In genomic region chr5:147439253-147439652, GRCh38 we compare ENCODE assay signal across 20 cellular contexts.
DNase-seq lines count a peak whose midpoint lies in the region; ATAC-seq, FAIRE-seq and TF ChIP-seq lines count a peak whose summit lies in the region.
"Had no signal": no experiment of that assay in that cellular context is flagged by ENCODE, and none has a peak within 500 bp of the region (broad histone marks: within the 10 kb centered on the region; RNA-seq: fewer than 3 reads in every experiment).

No MANE protein-coding gene starts in this region.

- H3K4me1 ChIP-seq in astrocyte (ENCODE audit: insufficient read depth, low read length): peaks cover 22% of the 10 kb centered on the region
- H3K4me1 ChIP-seq: Peyer's patch had no signal

- no peak overlapping the region for H3K27ac ChIP-seq in astrocyte (ENCODE audit: low read depth, low read length)
- H3K27ac ChIP-seq: gastrocnemius medialis, Peyer's patch had no signal

- no peak for TF ChIP-seq CTCF in astrocyte (IDR thresholded peaks at IDR 0.05; ENCODE audit: insufficient read depth, low read depth, low read length)

- peaks cover 57% of the 10 kb centered on the region for H3K4me1 Mint-ChIP-seq in astrocyte (ENCODE audit: low read depth, unreplicated experiment)
- H3K4me1 Mint-ChIP-seq in stimulated activated effector memory CD8-positive, alpha-beta T cell treated with anti-CD3 and anti-CD28 coated beads, Interleukin-12 subunit alpha, Interleukin-12 subunit beta, amount 100 ng/mL, for 72 hours: no peaks in the 10 kb centered on the region

- FAIRE-seq in astrocyte (lab: Jason Lieb, UNC): no peak

- H3K27ac Mint-ChIP-seq in astrocyte (ENCODE audit: unreplicated experiment): peak overlapping the region; percentile 80
- H3K27ac Mint-ChIP-seq in stimulated activated effector memory CD8-positive, alpha-beta T cell treated with anti-CD3 and anti-CD28 coated beads, Interleukin-12 subunit alpha, Interleukin-12 subunit beta, amount 100 ng/mL, for 72 hours: no peak overlapping the region
- H3K27ac Mint-ChIP-seq: effector memory CD8-positive, alpha-beta T cell; T-helper 1 cell treated with Interleukin-12 subunit alpha and Interleukin-12 subunit beta and Interleukin-4 antibody, amounts not matched to agents 30 μg/mL and 1 μg/mL, for 36 hours had no signal

- H2AFZ ChIP-seq in astrocyte (ENCODE audit: low read depth, low read length): no peak overlapping the region

- peak; percentile 53 for ATAC-seq in HG02798 (IDR thresholded peaks at IDR 0.05; ENCODE audit: poor library complexity, unreplicated experiment)
- no peak for ATAC-seq in stimulated activated effector memory CD8-positive, alpha-beta T cell treated with anti-CD3 and anti-CD28 coated beads, Interleukin-12 subunit alpha, Interleukin-12 subunit beta, amount 100 ng/mL, for 72 hours
- ATAC-seq in GM18858 (IDR thresholded peaks at IDR 0.05; ENCODE audit: unreplicated experiment): no peak
- ATAC-seq in GM18520 (IDR thresholded peaks at IDR 0.05; ENCODE audit: unreplicated experiment): no peak
- ATAC-seq: effector memory CD8-positive, alpha-beta T cell had no signal

- no peaks in the 10 kb centered on the region for H3K36me3 ChIP-seq in astrocyte (ENCODE audit: insufficient read depth, low read length)
- H3K36me3 ChIP-seq: gastrocnemius medialis, Peyer's patch had no signal

- peak; percentile 3 to 18 for DNase-seq in AML-193 (lab: John Stamatoyannopoulos, UW)
- DNase-seq in astrocyte (ENCODE audit: low read depth): no peak
- peak; percentile 48 for DNase-seq in iris pigment epithelial cell (ENCODE audit: low read depth)
- DNase-seq in stimulated activated effector memory CD8-positive, alpha-beta T cell treated with anti-CD3 and anti-CD28 coated beads, Interleukin-12 subunit alpha, Interleukin-12 subunit beta, amount 100 ng/mL, for 72 hours (ENCODE audit: low spot score in 2 of 2): no peak
- DNase-seq in activated CD8-positive, alpha-beta memory T cell treated with anti-CD3 and anti-CD28 coated beads, Interleukin-2, amount 50 U/mL, for 48 hours: no peak
- DNase-seq: activated CD4-positive, CD25-positive, alpha-beta regulatory T cell treated with anti-CD3 and anti-CD28 coated beads, Interleukin-2, amount 50 U/mL, for 72 hours; activated CD8-positive, alpha-beta memory T cell treated with anti-CD3 and anti-CD28 coated beads, Interleukin-2, amount 50 U/mL, for 4 hours; activated naive CD4-positive, alpha-beta T cell treated with anti-CD3 and anti-CD28 coated beads, Interleukin-2, amount 50 U/mL, for 16 hours; effector memory CD8-positive, alpha-beta T cell; gastrocnemius medialis; KG1; NCI-H187 treated with DMSO at 0.1 percent for 48 hours; NCI-H524; Peyer's patch; stimulated activated CD4-positive, alpha-beta T cell treated with anti-CD3 and anti-CD28 coated beads, Interleukin-4, amount 100 ng/mL, for 4 hours; trophoblast cell had no signal

- no peaks in the 10 kb centered on the region for H3K27me3 Mint-ChIP-seq in astrocyte (ENCODE audit: low read depth, unreplicated experiment)

- peaks cover 15% of the 10 kb centered on the region for H3K36me3 Mint-ChIP-seq in astrocyte (ENCODE audit: low read depth, unreplicated experiment)
- H3K36me3 Mint-ChIP-seq in stimulated activated effector memory CD8-positive, alpha-beta T cell treated with anti-CD3 and anti-CD28 coated beads, Interleukin-12 subunit alpha, Interleukin-12 subunit beta, amount 100 ng/mL, for 72 hours: no peaks in the 10 kb centered on the region

- H3K4me3 Mint-ChIP-seq in astrocyte (ENCODE audit: unreplicated experiment): peak overlapping the region; percentile 48
- H3K4me3 Mint-ChIP-seq in stimulated activated effector memory CD8-positive, alpha-beta T cell treated with anti-CD3 and anti-CD28 coated beads, Interleukin-12 subunit alpha, Interleukin-12 subunit beta, amount 100 ng/mL, for 72 hours: no peak overlapping the region
- H3K4me3 Mint-ChIP-seq: effector memory CD8-positive, alpha-beta T cell; T-helper 1 cell treated with Interleukin-12 subunit alpha and Interleukin-12 subunit beta and Interleukin-4 antibody, amounts not matched to agents 30 μg/mL and 1 μg/mL, for 36 hours had no signal

- H3K9me3 ChIP-seq in astrocyte (ENCODE audit: insufficient read depth, low read depth, low read length): no peaks in the 10 kb centered on the region
- H3K9me3 ChIP-seq: gastrocnemius medialis, Peyer's patch had no signal

- no peaks in the 10 kb centered on the region for H3K27me3 ChIP-seq in astrocyte (ENCODE audit: insufficient read depth, low read length)
- H3K27me3 ChIP-seq: gastrocnemius medialis, Peyer's patch had no signal

- H3K4me2 ChIP-seq in astrocyte (ENCODE audit: low read length): no peak overlapping the region

- no peak overlapping the region for H3K9ac ChIP-seq in astrocyte (ENCODE audit: low read length)

- peaks cover 94% of the 10 kb centered on the region for H4K20me1 ChIP-seq in astrocyte (ENCODE audit: insufficient read depth, low read length)

- no peaks in the 10 kb centered on the region for H3K9me3 Mint-ChIP-seq in astrocyte (ENCODE audit: unreplicated experiment)
- no peaks in the 10 kb centered on the region for H3K9me3 Mint-ChIP-seq in stimulated activated effector memory CD8-positive, alpha-beta T cell treated with anti-CD3 and anti-CD28 coated beads, Interleukin-12 subunit alpha, Interleukin-12 subunit beta, amount 100 ng/mL, for 72 hours
- H3K9me3 Mint-ChIP-seq: effector memory CD8-positive, alpha-beta T cell; T-helper 1 cell treated with Interleukin-12 subunit alpha and Interleukin-12 subunit beta and Interleukin-4 antibody, amounts not matched to agents 30 μg/mL and 1 μg/mL, for 36 hours had no signal

- no peak overlapping the region for H3K4me3 ChIP-seq in astrocyte (ENCODE audit: insufficient read depth, low read depth, low read length)
- H3K4me3 ChIP-seq: gastrocnemius medialis, Peyer's patch had no signal

- peaks cover 97% of the 10 kb centered on the region for H3K79me2 ChIP-seq in astrocyte (ENCODE audit: insufficient read depth, low read length)

Comparison
In these comparisons a context has a peak if more than half of its experiments do, and no peak if none do; other contexts are left out.
1. DNase-seq: peak in AML-193 (2 of 2) and iris pigment epithelial cell (single experiment); none in astrocyte (single experiment), stimulated activated effector memory CD8-positive, alpha-beta T cell treated with anti-CD3 and anti-CD28 coated beads, Interleukin-12 subunit alpha, Interleukin-12 subunit beta, amount 100 ng/mL, for 72 hours (0 of 2) and activated CD8-positive, alpha-beta memory T cell treated with anti-CD3 and anti-CD28 coated beads, Interleukin-2, amount 50 U/mL, for 48 hours (single experiment).